In the genomic region with DNA sequence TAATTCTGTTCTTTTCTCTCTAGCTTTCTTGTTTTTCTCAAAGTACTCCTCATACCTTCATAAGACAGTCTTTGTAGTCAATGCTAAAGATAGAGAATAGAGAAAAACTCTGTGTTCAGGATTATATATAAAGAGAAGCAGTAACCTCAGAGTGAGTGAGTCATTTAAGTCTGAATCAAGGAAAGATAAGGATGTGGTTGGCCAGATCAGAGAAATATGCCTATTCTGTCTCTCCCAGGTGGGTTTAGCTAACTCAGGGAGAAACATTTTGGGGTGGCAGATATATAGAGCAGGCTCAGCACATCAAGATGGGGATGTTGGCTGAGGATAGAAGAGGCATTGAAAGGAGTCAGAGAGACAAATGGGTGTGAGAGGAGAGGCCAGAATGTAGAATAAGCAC, we compare ENCODE assay signal across 8 cellular contexts. TPM values are rescaled to one million over a fixed set of nuclear protein-coding genes. Genes with fewer than 3 reads are reported as not detected.
DNase-seq lines count a peak whose midpoint lies in the region; ATAC-seq and TF ChIP-seq lines count a peak whose summit lies in the region.
"Had no signal": no experiment of that assay in that cellular context is flagged by ENCODE, and none has a peak within 500 bp of the region (broad histone marks: within the 10 kb centered on the region; RNA-seq: fewer than 3 reads in every experiment).

No MANE protein-coding gene starts in this region.

- ATAC-seq in GM19025 (IDR thresholded peaks at IDR 0.05; ENCODE audit: low read depth, unreplicated experiment) = peak; percentile 55
- ATAC-seq in HG02623 (IDR thresholded peaks at IDR 0.05; ENCODE audit: unreplicated experiment) = peak; percentile 75
- ATAC-seq in left lobe of liver = no peak

- no peaks in the 10 kb centered on the region for H3K9me3 Mint-ChIP-seq in CD14-positive monocyte

- intact Hi-C loops in CD14-positive monocyte (cut with micrococcal nuclease) = no loop called here

- no peak for TF ChIP-seq CTCF in CD14-positive monocyte (IDR thresholded peaks at IDR 0.05)

- H3K27me3 Mint-ChIP-seq in CD14-positive monocyte (ENCODE audit: low read depth in 3 of 3) = no peaks in the 10 kb centered on the region

- DNase-seq in Jurkat, Clone E6-1 (ENCODE audit: low read depth, low spot score) = peak; percentile 63
- DNase-seq in iris pigment epithelial cell (ENCODE audit: low read depth) (peak; percentile 75), left lobe of liver (ENCODE audit: low spot score) (no peak), CD14-positive monocyte (ENCODE audit: low spot score) (no peak), NCI-H128 (lab: John Stamatoyannopoulos, UW; ENCODE audit: unreplicated experiment) (no peak)
- DNase-seq: GDM1 had no signal

- H3K4me3 Mint-ChIP-seq in CD14-positive monocyte = no peak overlapping the region

- H3K4me1 Mint-ChIP-seq in CD14-positive monocyte = no peaks in the 10 kb centered on the region

- no peak overlapping the region for H3K27ac Mint-ChIP-seq in CD14-positive monocyte

- no peak overlapping the region for H3K4me3 ChIP-seq in Jurkat, Clone E6-1 (ENCODE audit: low read length)

- H3K36me3 Mint-ChIP-seq in CD14-positive monocyte = peaks cover 16 to 18% of the 10 kb centered on the region in 2 donors

RNA-seq across cellular contexts. Expression of a gene that starts 31.4 kb away (rescaled TPM):
- 19.9 TPM for polyA plus RNA-seq in Jurkat, Clone E6-1 (2012; ENCODE audit: insufficient read depth, insufficient read length)
- total RNA-seq in left lobe of liver = 7.1 TPM
- 1 to 10 TPM; 6.9 to 7.9 TPM for polyA plus RNA-seq in CD14-positive monocyte

RNA-seq across cellular contexts. Expression of a gene that starts 31.6 kb away (rescaled TPM):
- polyA plus RNA-seq in Jurkat, Clone E6-1 (2012; ENCODE audit: insufficient read depth, insufficient read length) = 19.1 TPM
- 13.7 TPM for total RNA-seq in left lobe of liver
- polyA plus RNA-seq in CD14-positive monocyte = 10 to 100 TPM; 11.5 to 14.9 TPM

Comparison
In these comparisons a context has a peak if more than half of its experiments do, and no peak if none do; other contexts are left out.
1. DNase-seq: peak in Jurkat, Clone E6-1 (single experiment) and iris pigment epithelial cell (single experiment); none in left lobe of liver (single experiment), CD14-positive monocyte (single experiment) and NCI-H128 (single experiment).